Comparison of ENCODE assay signal across 11 cellular contexts in genomic region chr19:1852729-1853128, GRCh38. TPM values are rescaled to one million over a fixed set of nuclear protein-coding genes. Genes with fewer than 3 reads are reported as not detected.
DNase-seq lines count a peak whose midpoint lies in the region; ATAC-seq, FAIRE-seq and TF ChIP-seq lines count a peak whose summit lies in the region.
"Had no signal": no experiment of that assay in that cellular context is flagged by ENCODE, and none has a peak within 500 bp of the region (broad histone marks: within the 10 kb centered on the region; RNA-seq: fewer than 3 reads in every experiment).

No MANE protein-coding gene starts in this region.

- H4K20me1 ChIP-seq in DND-41 (ENCODE audit: insufficient read depth, low read length) (peaks cover 66% of the 10 kb centered on the region), HepG2 (ENCODE audit: insufficient read depth, low read length) (peaks cover 23% of the 10 kb centered on the region)

- H3K9me3 ChIP-seq in A673 (ENCODE audit: low read depth, low read length, poor library complexity, severe bottlenecking) (no peaks in the 10 kb centered on the region), DND-41 (ENCODE audit: insufficient read depth, low read length, severe bottlenecking) (no peaks in the 10 kb centered on the region), HepG2 (ENCODE audit: low read length) (no peaks in the 10 kb centered on the region)
- H3K9me3 ChIP-seq: adrenal gland, vagina had no signal

- H3K79me2 ChIP-seq in DND-41 (ENCODE audit: insufficient read depth, low read length) (peaks cover 67% of the 10 kb centered on the region), HepG2 (ENCODE audit: insufficient read depth, low read length) (peaks cover 17% of the 10 kb centered on the region)

- H3K9ac ChIP-seq in DND-41 (ENCODE audit: low read depth, low read length) (no peak overlapping the region), HepG2 (ENCODE audit: insufficient read depth, low read depth, low read length) (no peak overlapping the region)

- TF ChIP-seq RAD21 in HepG2 (CRISPR knock-in tag; IDR thresholded peaks at IDR 0.05), result no peak

- TF ChIP-seq CTCF in A673 (conservative IDR thresholded peaks at IDR 0.05; ENCODE audit: low read depth, low read length) (no peak), DND-41 (IDR thresholded peaks at IDR 0.05; ENCODE audit: borderline replicate concordance, extremely low read depth, low read length, poor library complexity, severe bottlenecking) (no peak), RWPE1 (conservative IDR thresholded peaks at IDR 0.05; ENCODE audit: low read depth) (no peak), HepG2 (CRISPR knock-in tag; IDR thresholded peaks at IDR 0.05) (no peak)

- in situ Hi-C loops in HepG2 (cut with HindIII; ENCODE audit: extremely low pct_ligation_motif_present, low pct_unique_long_range_greater_than_20kb), result no loop called here

- BruUV-seq in A673 (replicated peaks; lab: Mats Ljungman, UMichigan), result no TSS peak
- no TSS peak for BruUV-seq in HepG2 (replicated peaks; lab: Mats Ljungman, UMichigan)

- no peak for TF ChIP-seq POLR2A in HepG2 (IDR thresholded peaks at IDR 0.05; ENCODE audit: insufficient read depth in 1 of 2, low read depth in 2 of 2, low read length in 2 of 2)

- peak overlapping the region; percentile 76 for H3K27ac ChIP-seq in A673 (ENCODE audit: low read depth, low read length, poor library complexity, severe bottlenecking)
- no peak overlapping the region for H3K27ac ChIP-seq in DND-41 (ENCODE audit: low read length)
- peak overlapping the region; percentile 98 for H3K27ac ChIP-seq in RWPE1
- H3K27ac ChIP-seq in HepG2 (ENCODE audit: extremely low read length, insufficient read depth, low read length), result no peak overlapping the region

- 97% methylated on average over 6 of the region's 8 CpGs for WGBS in HepG2 (ENCODE audit: low lambda C conversion rate)

- H3K4me2 ChIP-seq in DND-41 (ENCODE audit: insufficient read depth, low read length) (peak overlapping the region; percentile 53), HepG2 (ENCODE audit: low read depth, low read length) (no peak overlapping the region)

- H3K4me3 ChIP-seq in A673 (ENCODE audit: low read depth, low read length, poor library complexity, severe bottlenecking), result peak overlapping the region; percentile 47
- no peak overlapping the region for H3K4me3 ChIP-seq in DND-41 (ENCODE audit: low read depth in 1 of 2, low read length in 2 of 2)
- H3K4me3 ChIP-seq in HepG2 (replicated peaks in 1 of 3; ENCODE audit: insufficient read depth in 1 of 3, low read depth in 2 of 3, low read length in 3 of 3), result no peak overlapping the region
- H3K4me3 ChIP-seq: adrenal gland, lung, vagina had no signal

- DNase-seq in A673 (ENCODE audit: low spot score) (peak; percentile 40), DND-41 (no peak), RWPE1 (ENCODE audit: low spot score) (no peak), HepG2 (ENCODE audit: low spot score) (no peak), SW 1271 (lab: John Stamatoyannopoulos, UW) (no peak)
- no peak for DNase-seq in NK-92 treated with Interleukin-12 subunit alpha and Interleukin-12 subunit beta, amount 100 ng/mL, for 24 hours (lab: John Stamatoyannopoulos, UW)

- H3K27me3 ChIP-seq in A673 (replicated peaks; ENCODE audit: insufficient read depth, low read depth, low read length, poor library complexity) (no peaks in the 10 kb centered on the region), DND-41 (ENCODE audit: insufficient read depth, low read length, poor library complexity) (no peaks in the 10 kb centered on the region), HepG2 (ENCODE audit: control insufficient read depth in 1 of 2, insufficient read depth in 2 of 2, low read length in 2 of 2) (no peaks in the 10 kb centered on the region)
- H3K27me3 ChIP-seq: adrenal gland, vagina had no signal

- TF ChIP-seq EP300 in HepG2 (IDR thresholded peaks at IDR 0.05; ENCODE audit: low read depth in 2 of 2, low read length in 2 of 2) (no peak), HepG2 (CRISPR knock-in tag; IDR thresholded peaks at IDR 0.05; ENCODE audit: borderline replicate concordance) (no peak)

- POLR2A ChIA-PET in A673 (lab: Charles Lee; ENCODE audit: low non-redundant PET) (no interaction called here), RWPE1 (lab: Yijun Ruan, JAX; ENCODE audit: low non-redundant PET) (no interaction called here), HepG2 (lab: Yijun Ruan, JAX) (no interaction called here)

- H3K36me3 ChIP-seq in A673 (ENCODE audit: insufficient read depth, low read length, poor library complexity, severe bottlenecking) (peaks cover 4% of the 10 kb centered on the region), DND-41 (ENCODE audit: insufficient read depth, low read length) (peaks cover 11% of the 10 kb centered on the region), HepG2 (replicated peaks in 1 of 2; ENCODE audit: control insufficient read depth in 1 of 2, insufficient read depth in 2 of 2, low read length in 2 of 2) (0 out of 5 replicates have a peak, but pooled peaks cover 2 to 3% of the 10 kb centered on the region in 2 experiments)
- H3K36me3 ChIP-seq: adrenal gland, vagina had no signal

- CTCF ChIA-PET in A673 (lab: Charles Lee) (no interaction called here), RWPE1 (lab: Yijun Ruan, JAX) (no interaction called here), HepG2 (lab: Yijun Ruan, JAX; ENCODE audit: low intra/inter-chr PET ratio, low total read pairs) (no interaction called here)

- ATAC-seq in DND-41 (ENCODE audit: insufficient read depth, low read depth), result no peak
- ATAC-seq in HepG2, result no peak
- no peak for ATAC-seq in HG02973 (IDR thresholded peaks at IDR 0.05; ENCODE audit: unreplicated experiment)
- ATAC-seq in esophagus mucosa, result no peak

- intact Hi-C loops in A673 (cut with micrococcal nuclease; ENCODE audit: unreplicated experiment) (no loop called here), HepG2 (cut with micrococcal nuclease; ENCODE audit: unreplicated experiment) (no loop called here)

- H2AFZ ChIP-seq in DND-41 (ENCODE audit: low read depth, low read length) (no peak overlapping the region), HepG2 (ENCODE audit: low read length) (no peak overlapping the region)

- no peak for FAIRE-seq in HepG2 (lab: Jason Lieb, UNC)

- peaks cover 61% of the 10 kb centered on the region for H3K4me1 ChIP-seq in A673 (ENCODE audit: insufficient read depth, low read length, poor library complexity, severe bottlenecking)
- peaks cover 35% of the 10 kb centered on the region for H3K4me1 ChIP-seq in DND-41 (ENCODE audit: insufficient read depth, low read length)
- H3K4me1 ChIP-seq in HepG2 (ENCODE audit: insufficient read depth, low read length), result peaks cover 23% of the 10 kb centered on the region

RNA-seq across cellular contexts. Expression of gene REXO1, which starts 4.4 kb away (rescaled TPM):
- total RNA-seq in A673 (2021) (50.6 and 53.0 TPM in 2 replicates), HepG2 (2016; rRNA removed; fragmentation: Illumina TruSeq; extraction: Trizol) (3.0 and 5.0 TPM in 2 replicates), esophagus mucosa (16.9 TPM)
- total RNA-seq in HepG2 (2016; cell fraction: cytosol; rRNA removed; fragmentation: Illumina TruSeq; extraction: Trizol; ENCODE audit: low read depth), result 1.1 and 3.2 TPM in 2 replicates
- 4.1 and 5.2 TPM in 2 replicates for total RNA-seq in HepG2 (2016; cell fraction: insoluble cytoplasmic fraction; rRNA removed; fragmentation: Illumina TruSeq; extraction: Trizol)
- total RNA-seq in HepG2 (2016; cell fraction: membrane; rRNA removed; fragmentation: Illumina TruSeq; extraction: Trizol), result 3.9 and 4.2 TPM in 2 replicates
- 6.0 and 7.6 TPM in 2 replicates for total RNA-seq in HepG2 (2016; cell fraction: nucleus; rRNA removed; fragmentation: Illumina TruSeq; extraction: Trizol)
- 11.2 and 13.0 TPM in 2 replicates for polyA plus RNA-seq in HepG2 (2011; rRNA removed)
- polyA plus RNA-seq in HepG2 (2011; cell fraction: cytosol; rRNA removed), result 8.7 and 9.8 TPM in 2 replicates
- 91.1 and 123 TPM in 2 replicates for polyA plus RNA-seq in HepG2 (2011; cell fraction: nucleus; rRNA removed)
- polyA plus RNA-seq in HepG2 (2012), result 13.8 and 15.4 TPM in 2 replicates
- polyA plus RNA-seq in HepG2 (2016; cell fraction: cytosol; fragmentation: Illumina TruSeq; extraction: Trizol; ENCODE audit: low read depth), result 1.7 and 1.8 TPM in 2 replicates
- polyA plus RNA-seq in HepG2 (2016; cell fraction: insoluble cytoplasmic fraction; fragmentation: Illumina TruSeq; extraction: Trizol; ENCODE audit: low read depth), result 7.3 and 10.0 TPM in 2 replicates
- polyA plus RNA-seq in HepG2 (2016; cell fraction: membrane; fragmentation: Illumina TruSeq; extraction: Trizol; ENCODE audit: low read depth), result 5.1 and 5.3 TPM in 2 replicates
- polyA plus RNA-seq in HepG2 (2016; cell fraction: nucleus; fragmentation: Illumina TruSeq; extraction: Trizol; ENCODE audit: insufficient read depth, low read depth), result 39.5 and 44.1 TPM in 2 replicates
- 16.3 and 19.1 TPM in 2 replicates for polyA minus RNA-seq in HepG2 (2011; rRNA and poly(A)+ RNA removed; ENCODE audit: low replicate concordance)
- 5.5 and 7.7 TPM in 2 replicates for polyA minus RNA-seq in HepG2 (2011; cell fraction: cytosol; rRNA and poly(A)+ RNA removed)
- polyA minus RNA-seq in HepG2 (2011; cell fraction: nucleus; rRNA and poly(A)+ RNA removed), result 9.3 and 10.8 TPM in 2 replicates

RNA-seq across cellular contexts. Expression of gene KLF16, which starts 10.7 kb away (rescaled TPM):
- 46.8 and 49.1 TPM in 2 replicates for total RNA-seq in A673 (2021)
- total RNA-seq in HepG2 (2016; rRNA removed; fragmentation: Illumina TruSeq; extraction: Trizol), result 6.2 and 6.7 TPM in 2 replicates
- total RNA-seq in HepG2 (2016; cell fraction: cytosol; rRNA removed; fragmentation: Illumina TruSeq; extraction: Trizol; ENCODE audit: low read depth), result 2.1 and 2.2 TPM in 2 replicates
- 5.5 and 5.9 TPM in 2 replicates for total RNA-seq in HepG2 (2016; cell fraction: insoluble cytoplasmic fraction; rRNA removed; fragmentation: Illumina TruSeq; extraction: Trizol)
- total RNA-seq in HepG2 (2016; cell fraction: membrane; rRNA removed; fragmentation: Illumina TruSeq; extraction: Trizol), result 8.3 and 8.9 TPM in 2 replicates
- 4.0 and 4.8 TPM in 2 replicates for total RNA-seq in HepG2 (2016; cell fraction: nucleus; rRNA removed; fragmentation: Illumina TruSeq; extraction: Trizol)
- 3.5 and 4.7 TPM in 2 replicates for polyA plus RNA-seq in HepG2 (2011; rRNA removed)
- polyA plus RNA-seq in HepG2 (2011; cell fraction: cytosol; rRNA removed), result 3.7 and 7.0 TPM in 2 replicates
- polyA plus RNA-seq in HepG2 (2011; cell fraction: nucleus; rRNA removed), result 16.7 and 31.9 TPM in 2 replicates
- 8.3 and 9.4 TPM in 2 replicates for polyA plus RNA-seq in HepG2 (2012)
- 3.2 and 3.4 TPM in 2 replicates for polyA plus RNA-seq in HepG2 (2016; cell fraction: cytosol; fragmentation: Illumina TruSeq; extraction: Trizol; ENCODE audit: low read depth)
- 12.0 and 14.3 TPM in 2 replicates for polyA plus RNA-seq in HepG2 (2016; cell fraction: insoluble cytoplasmic fraction; fragmentation: Illumina TruSeq; extraction: Trizol; ENCODE audit: low read depth)
- polyA plus RNA-seq in HepG2 (2016; cell fraction: membrane; fragmentation: Illumina TruSeq; extraction: Trizol; ENCODE audit: low read depth), result 8.9 and 9.3 TPM in 2 replicates
- 11.4 and 12.0 TPM in 2 replicates for polyA plus RNA-seq in HepG2 (2016; cell fraction: nucleus; fragmentation: Illumina TruSeq; extraction: Trizol; ENCODE audit: insufficient read depth, low read depth)
- 3.1 and 9.7 TPM in 2 replicates for polyA minus RNA-seq in HepG2 (2011; rRNA and poly(A)+ RNA removed; ENCODE audit: low replicate concordance)
- polyA minus RNA-seq in HepG2 (2011; cell fraction: cytosol; rRNA and poly(A)+ RNA removed), result 8.9 and 15.3 TPM in 2 replicates
- 2.1 and 2.2 TPM in 2 replicates for polyA minus RNA-seq in HepG2 (2011; cell fraction: nucleus; rRNA and poly(A)+ RNA removed)
- 23.4 TPM for total RNA-seq in esophagus mucosa

RNA-seq across cellular contexts. Expression of gene ABHD17A, which starts 32.6 kb away (rescaled TPM):
- 56.9 and 60.0 TPM in 2 replicates for total RNA-seq in A673 (2021)
- 27.9 and 40.8 TPM in 2 replicates for total RNA-seq in HepG2 (2016; rRNA removed; fragmentation: Illumina TruSeq; extraction: Trizol)
- total RNA-seq in HepG2 (2016; cell fraction: cytosol; rRNA removed; fragmentation: Illumina TruSeq; extraction: Trizol; ENCODE audit: low read depth), result 52.2 and 64.4 TPM in 2 replicates
- total RNA-seq in HepG2 (2016; cell fraction: insoluble cytoplasmic fraction; rRNA removed; fragmentation: Illumina TruSeq; extraction: Trizol), result 24.0 and 37.3 TPM in 2 replicates
- 65.2 and 82.2 TPM in 2 replicates for total RNA-seq in HepG2 (2016; cell fraction: membrane; rRNA removed; fragmentation: Illumina TruSeq; extraction: Trizol)
- 17.1 and 19.3 TPM in 2 replicates for total RNA-seq in HepG2 (2016; cell fraction: nucleus; rRNA removed; fragmentation: Illumina TruSeq; extraction: Trizol)
- 27.7 and 44.6 TPM in 2 replicates for polyA plus RNA-seq in HepG2 (2011; rRNA removed)
- 25.9 and 53.1 TPM in 2 replicates for polyA plus RNA-seq in HepG2 (2011; cell fraction: cytosol; rRNA removed)
- 72.5 and 83.8 TPM in 2 replicates for polyA plus RNA-seq in HepG2 (2011; cell fraction: nucleus; rRNA removed)
- polyA plus RNA-seq in HepG2 (2012), result 11.9 and 16.2 TPM in 2 replicates
- 51.0 and 62.5 TPM in 2 replicates for polyA plus RNA-seq in HepG2 (2016; cell fraction: cytosol; fragmentation: Illumina TruSeq; extraction: Trizol; ENCODE audit: low read depth)
- 25.3 and 27.0 TPM in 2 replicates for polyA plus RNA-seq in HepG2 (2016; cell fraction: insoluble cytoplasmic fraction; fragmentation: Illumina TruSeq; extraction: Trizol; ENCODE audit: low read depth)
- polyA plus RNA-seq in HepG2 (2016; cell fraction: membrane; fragmentation: Illumina TruSeq; extraction: Trizol; ENCODE audit: low read depth), result 54.6 and 60.4 TPM in 2 replicates
- polyA plus RNA-seq in HepG2 (2016; cell fraction: nucleus; fragmentation: Illumina TruSeq; extraction: Trizol; ENCODE audit: insufficient read depth, low read depth), result 38.7 and 42.0 TPM in 2 replicates
- polyA minus RNA-seq in HepG2 (2011; rRNA and poly(A)+ RNA removed; ENCODE audit: low replicate concordance), result 15.0 and 50.9 TPM in 2 replicates
- 17.2 and 18.0 TPM in 2 replicates for polyA minus RNA-seq in HepG2 (2011; cell fraction: cytosol; rRNA and poly(A)+ RNA removed)
- 5.7 and 5.8 TPM in 2 replicates for polyA minus RNA-seq in HepG2 (2011; cell fraction: nucleus; rRNA and poly(A)+ RNA removed)
- 50.9 TPM for total RNA-seq in esophagus mucosa

RNA-seq across cellular contexts. Expression of gene ATP8B3, which starts 40.7 kb away (rescaled TPM):
- total RNA-seq in A673 (2021), result 8.7 and 10.7 TPM in 2 replicates
- 1.8 and 2.6 TPM in 2 replicates for total RNA-seq in HepG2 (2016; rRNA removed; fragmentation: Illumina TruSeq; extraction: Trizol)
- 0.35 and 0.40 TPM in 2 replicates for total RNA-seq in HepG2 (2016; cell fraction: cytosol; rRNA removed; fragmentation: Illumina TruSeq; extraction: Trizol; ENCODE audit: low read depth)
- total RNA-seq in HepG2 (2016; cell fraction: insoluble cytoplasmic fraction; rRNA removed; fragmentation: Illumina TruSeq; extraction: Trizol), result 1.8 and 2.6 TPM in 2 replicates
- total RNA-seq in HepG2 (2016; cell fraction: membrane; rRNA removed; fragmentation: Illumina TruSeq; extraction: Trizol), result 1.2 and 1.7 TPM in 2 replicates
- total RNA-seq in HepG2 (2016; cell fraction: nucleus; rRNA removed; fragmentation: Illumina TruSeq; extraction: Trizol), result 1.9 and 3.5 TPM in 2 replicates
- 5.8 and 5.9 TPM in 2 replicates for polyA plus RNA-seq in HepG2 (2011; rRNA removed)
- 3.8 and 4.8 TPM in 2 replicates for polyA plus RNA-seq in HepG2 (2011; cell fraction: cytosol; rRNA removed)
- 10.6 and 12.8 TPM in 2 replicates for polyA plus RNA-seq in HepG2 (2011; cell fraction: nucleus; rRNA removed)
- polyA plus RNA-seq in HepG2 (2012), result 2.4 and 2.5 TPM in 2 replicates
- 0.36 and 0.59 TPM in 2 replicates for polyA plus RNA-seq in HepG2 (2016; cell fraction: cytosol; fragmentation: Illumina TruSeq; extraction: Trizol; ENCODE audit: low read depth)
- 1.1 and 2.2 TPM in 2 replicates for polyA plus RNA-seq in HepG2 (2016; cell fraction: insoluble cytoplasmic fraction; fragmentation: Illumina TruSeq; extraction: Trizol; ENCODE audit: low read depth)
- polyA plus RNA-seq in HepG2 (2016; cell fraction: membrane; fragmentation: Illumina TruSeq; extraction: Trizol; ENCODE audit: low read depth), result 0.69 and 0.98 TPM in 2 replicates
- polyA plus RNA-seq in HepG2 (2016; cell fraction: nucleus; fragmentation: Illumina TruSeq; extraction: Trizol; ENCODE audit: insufficient read depth, low read depth), result 9.6 and 11.4 TPM in 2 replicates
- polyA minus RNA-seq in HepG2 (2011; rRNA and poly(A)+ RNA removed; ENCODE audit: low replicate concordance), result 10.3 and 16.8 TPM in 2 replicates
- polyA minus RNA-seq in HepG2 (2011; cell fraction: cytosol; rRNA and poly(A)+ RNA removed), result 4.6 and 5.4 TPM in 2 replicates
- 2.7 and 3.0 TPM in 2 replicates for polyA minus RNA-seq in HepG2 (2011; cell fraction: nucleus; rRNA and poly(A)+ RNA removed)
- total RNA-seq in esophagus mucosa, result 1.8 TPM

RNA-seq across cellular contexts. Expression of gene ADAT3, which starts 52.5 kb away (rescaled TPM):
- total RNA-seq in A673 (2021) (14.1 and 18.0 TPM in 2 replicates), HepG2 (2016; rRNA removed; fragmentation: Illumina TruSeq; extraction: Trizol) (2.0 and 3.5 TPM in 2 replicates), esophagus mucosa (5.5 TPM)
- 0.79 and 0.81 TPM in 2 replicates for total RNA-seq in HepG2 (2016; cell fraction: cytosol; rRNA removed; fragmentation: Illumina TruSeq; extraction: Trizol; ENCODE audit: low read depth)
- 1.7 and 3.1 TPM in 2 replicates for total RNA-seq in HepG2 (2016; cell fraction: insoluble cytoplasmic fraction; rRNA removed; fragmentation: Illumina TruSeq; extraction: Trizol)
- 1.7 and 2.1 TPM in 2 replicates for total RNA-seq in HepG2 (2016; cell fraction: membrane; rRNA removed; fragmentation: Illumina TruSeq; extraction: Trizol)
- total RNA-seq in HepG2 (2016; cell fraction: nucleus; rRNA removed; fragmentation: Illumina TruSeq; extraction: Trizol), result 1.5 and 1.9 TPM in 2 replicates
- 0.95 and 1.4 TPM in 2 replicates for polyA plus RNA-seq in HepG2 (2011; rRNA removed)
- 0.94 and 1.7 TPM in 2 replicates for polyA plus RNA-seq in HepG2 (2011; cell fraction: cytosol; rRNA removed)
- 6.4 and 7.8 TPM in 2 replicates for polyA plus RNA-seq in HepG2 (2011; cell fraction: nucleus; rRNA removed)
- polyA plus RNA-seq in HepG2 (2012), result 1.3 and 1.7 TPM in 2 replicates
- 0.68 TPM in 2 replicates for polyA plus RNA-seq in HepG2 (2016; cell fraction: cytosol; fragmentation: Illumina TruSeq; extraction: Trizol; ENCODE audit: low read depth)
- 2.8 and 3.5 TPM in 2 replicates for polyA plus RNA-seq in HepG2 (2016; cell fraction: insoluble cytoplasmic fraction; fragmentation: Illumina TruSeq; extraction: Trizol; ENCODE audit: low read depth)
- 1.1 and 1.4 TPM in 2 replicates for polyA plus RNA-seq in HepG2 (2016; cell fraction: membrane; fragmentation: Illumina TruSeq; extraction: Trizol; ENCODE audit: low read depth)
- 5.0 and 6.1 TPM in 2 replicates for polyA plus RNA-seq in HepG2 (2016; cell fraction: nucleus; fragmentation: Illumina TruSeq; extraction: Trizol; ENCODE audit: insufficient read depth, low read depth)
- 2.1 and 3.8 TPM in 2 replicates for polyA minus RNA-seq in HepG2 (2011; rRNA and poly(A)+ RNA removed; ENCODE audit: low replicate concordance)
- 1.3 and 1.6 TPM in 2 replicates for polyA minus RNA-seq in HepG2 (2011; cell fraction: cytosol; rRNA and poly(A)+ RNA removed)
- polyA minus RNA-seq in HepG2 (2011; cell fraction: nucleus; rRNA and poly(A)+ RNA removed), result 2.3 and 2.6 TPM in 2 replicates

Comparison
In these comparisons a context has a peak if more than half of its experiments do, and no peak if none do; other contexts are left out.
1. H3K27ac ChIP-seq: peak in A673 (single experiment) and RWPE1 (single experiment); none in DND-41 (single experiment) and HepG2 (single experiment).